Comparison of ENCODE assay signal across 35 cellular contexts in genomic region chr12:50380761-50381325, GRCh38. TPM values are rescaled to one million over a fixed set of nuclear protein-coding genes. Genes with fewer than 3 reads are reported as not detected.
"Had no signal": no experiment of that assay in that cellular context is flagged by ENCODE, and none has a peak within 500 bp of the region (broad histone marks: within the 10 kb centered on the region; RNA-seq: fewer than 3 reads in every experiment).

No MANE protein-coding gene starts in this region.

- H3K4me1 ChIP-seq: esophagus muscularis mucosa, gastrocnemius medialis had no signal

- H3K4me3 ChIP-seq: coronary artery, dorsolateral prefrontal cortex, esophagus muscularis mucosa, gastrocnemius medialis had no signal

- H3K4me1 Mint-ChIP-seq: activated CD4-positive, alpha-beta memory T cell treated with anti-CD3 and anti-CD28 coated beads, Interleukin-2, amount 10 ng/mL, durations not matched to agents 7 days and 5 days; activated CD4-positive, alpha-beta T cell treated with anti-CD3 and anti-CD28 coated beads, Interleukin-2, amount 10 ng/mL, durations not matched to agents 7 days and 5 days; activated naive CD4-positive, alpha-beta T cell treated with anti-CD3 and anti-CD28 coated beads, Interleukin-2, amount 10 ng/mL, durations not matched to agents 7 days and 5 days; activated naive CD8-positive, alpha-beta T cell treated with anti-CD3 and anti-CD28 coated beads, Interleukin-2, amount 10 ng/mL, durations not matched to agents 7 days and 5 days; central memory CD8-positive, alpha-beta T cell; endodermal cell; WTC11 had no signal

- H3K27me3 Mint-ChIP-seq: activated CD4-positive, alpha-beta memory T cell treated with anti-CD3 and anti-CD28 coated beads, Interleukin-2, amount 10 ng/mL, durations not matched to agents 7 days and 5 days; activated CD4-positive, alpha-beta T cell treated with anti-CD3 and anti-CD28 coated beads, Interleukin-2, amount 10 ng/mL, durations not matched to agents 7 days and 5 days; activated naive CD8-positive, alpha-beta T cell treated with anti-CD3 and anti-CD28 coated beads, Interleukin-2, amount 10 ng/mL, durations not matched to agents 7 days and 5 days; activated T-cell treated with anti-CD3 and anti-CD28 coated beads, Interleukin-2, amount 50 U/mL, for 24 hours; central memory CD8-positive, alpha-beta T cell; dendritic cell treated with granulocyte-macrophage colony-stimulating factor and Interleukin-4, amounts not matched to agents 40 ng/mL and 50 ng/mL, for 4 days had no signal

- H3K27ac Mint-ChIP-seq: activated CD4-positive, alpha-beta memory T cell treated with anti-CD3 and anti-CD28 coated beads, Interleukin-2, amount 10 ng/mL, durations not matched to agents 7 days and 5 days; activated CD4-positive, alpha-beta T cell treated with anti-CD3 and anti-CD28 coated beads, Interleukin-2, amount 10 ng/mL, durations not matched to agents 7 days and 5 days; activated naive CD4-positive, alpha-beta T cell treated with anti-CD3 and anti-CD28 coated beads, Interleukin-2, amount 10 ng/mL, durations not matched to agents 7 days and 5 days; activated naive CD4-positive, alpha-beta T cell treated with anti-CD3 and anti-CD28 coated beads, Interleukin-2, amount 50 U/mL, for 72 hours; activated naive CD8-positive, alpha-beta T cell treated with anti-CD3 and anti-CD28 coated beads, Interleukin-2, amount 10 ng/mL, durations not matched to agents 7 days and 5 days; activated T-cell treated with anti-CD3 and anti-CD28 coated beads, Interleukin-2, amount 50 U/mL, for 24 hours; activated T-cell treated with anti-CD3 and anti-CD28 coated beads, Interleukin-2, amount 50 U/mL, for 72 hours; dendritic cell treated with granulocyte-macrophage colony-stimulating factor and Interleukin-4, amounts not matched to agents 40 ng/mL and 50 ng/mL, for 4 days; endodermal cell; WTC11 had no signal

- H3K27me3 ChIP-seq: brain microvascular endothelial cell, dorsolateral prefrontal cortex, esophagus muscularis mucosa, foreskin keratinocyte, gastrocnemius medialis had no signal

- H3K36me3 Mint-ChIP-seq: activated naive CD4-positive, alpha-beta T cell treated with anti-CD3 and anti-CD28 coated beads, Interleukin-2, amount 10 ng/mL, durations not matched to agents 7 days and 5 days; activated naive CD4-positive, alpha-beta T cell treated with anti-CD3 and anti-CD28 coated beads, Interleukin-2, amount 50 U/mL, for 72 hours; activated naive CD8-positive, alpha-beta T cell treated with anti-CD3 and anti-CD28 coated beads, Interleukin-2, amount 10 ng/mL, durations not matched to agents 7 days and 5 days; WTC11 had no signal

- ATAC-seq: activated naive CD4-positive, alpha-beta T cell treated with anti-CD3 and anti-CD28 coated beads, Interleukin-2, amount 50 U/mL, for 72 hours; activated T-cell treated with anti-CD3 and anti-CD28 coated beads, Interleukin-2, amount 50 U/mL, for 72 hours; foreskin keratinocyte; gastrocnemius medialis; WTC11 had no signal

- H3K9me3 Mint-ChIP-seq: activated CD4-positive, alpha-beta memory T cell treated with anti-CD3 and anti-CD28 coated beads, Interleukin-2, amount 10 ng/mL, durations not matched to agents 7 days and 5 days; activated CD4-positive, alpha-beta T cell treated with anti-CD3 and anti-CD28 coated beads, Interleukin-2, amount 10 ng/mL, durations not matched to agents 7 days and 5 days; activated naive CD4-positive, alpha-beta T cell treated with anti-CD3 and anti-CD28 coated beads, Interleukin-2, amount 10 ng/mL, durations not matched to agents 7 days and 5 days; activated naive CD4-positive, alpha-beta T cell treated with anti-CD3 and anti-CD28 coated beads, Interleukin-2, amount 50 U/mL, for 72 hours; activated naive CD8-positive, alpha-beta T cell treated with anti-CD3 and anti-CD28 coated beads, Interleukin-2, amount 10 ng/mL, durations not matched to agents 7 days and 5 days; activated T-cell treated with anti-CD3 and anti-CD28 coated beads, Interleukin-2, amount 50 U/mL, for 24 hours; activated T-cell treated with anti-CD3 and anti-CD28 coated beads, Interleukin-2, amount 50 U/mL, for 72 hours; central memory CD8-positive, alpha-beta T cell; dendritic cell treated with granulocyte-macrophage colony-stimulating factor and Interleukin-4, amounts not matched to agents 40 ng/mL and 50 ng/mL, for 4 days; endodermal cell; WTC11 had no signal

- H3K4me3 Mint-ChIP-seq: activated CD4-positive, alpha-beta memory T cell treated with anti-CD3 and anti-CD28 coated beads, Interleukin-2, amount 10 ng/mL, durations not matched to agents 7 days and 5 days; activated CD4-positive, alpha-beta T cell treated with anti-CD3 and anti-CD28 coated beads, Interleukin-2, amount 10 ng/mL, durations not matched to agents 7 days and 5 days; activated naive CD4-positive, alpha-beta T cell treated with anti-CD3 and anti-CD28 coated beads, Interleukin-2, amount 10 ng/mL, durations not matched to agents 7 days and 5 days; activated naive CD8-positive, alpha-beta T cell treated with anti-CD3 and anti-CD28 coated beads, Interleukin-2, amount 10 ng/mL, durations not matched to agents 7 days and 5 days; activated T-cell treated with anti-CD3 and anti-CD28 coated beads, Interleukin-2, amount 50 U/mL, for 24 hours; activated T-cell treated with anti-CD3 and anti-CD28 coated beads, Interleukin-2, amount 50 U/mL, for 72 hours; central memory CD8-positive, alpha-beta T cell; dendritic cell treated with granulocyte-macrophage colony-stimulating factor and Interleukin-4, amounts not matched to agents 40 ng/mL and 50 ng/mL, for 4 days; endodermal cell; WTC11 had no signal

- H3K9me3 ChIP-seq: esophagus muscularis mucosa, gastrocnemius medialis had no signal

- H3K36me3 ChIP-seq: brain microvascular endothelial cell, esophagus muscularis mucosa, gastrocnemius medialis had no signal

- DNase-seq: activated CD4-positive, alpha-beta memory T cell treated with anti-CD3 and anti-CD28 coated beads, Interleukin-2, amount 10 ng/mL, durations not matched to agents 7 days and 5 days; activated CD4-positive, alpha-beta T cell treated with anti-CD3 and anti-CD28 coated beads for 1 hour; activated CD4-positive, alpha-beta T cell treated with anti-CD3 and anti-CD28 coated beads for 4 hours; activated CD4-positive, alpha-beta T cell treated with anti-CD3 and anti-CD28 coated beads, Interleukin-2, amount 10 ng/mL, durations not matched to agents 7 days and 5 days; activated CD4-positive, alpha-beta T cell treated with anti-CD3 and anti-CD28 coated beads, Interleukin-2, amount 50 U/mL, for 4 hours; activated CD8-positive, alpha-beta memory T cell treated with anti-CD3 and anti-CD28 coated beads, Interleukin-2, amount 50 U/mL, for 48 hours; activated gamma-delta T cell; activated naive CD4-positive, alpha-beta T cell; activated naive CD4-positive, alpha-beta T cell treated with anti-CD3 and anti-CD28 coated beads, Interleukin-2, amount 10 ng/mL, durations not matched to agents 7 days and 5 days; activated naive CD8-positive, alpha-beta T cell treated with anti-CD3 and anti-CD28 coated beads, Interleukin-2, amount 10 ng/mL, durations not matched to agents 7 days and 5 days; activated T-cell treated with anti-CD3 and anti-CD28 coated beads for 4 hours; activated T-cell treated with anti-CD3 and anti-CD28 coated beads, Interleukin-2, amount 50 U/mL, for 24 hours; activated T-cell treated with anti-CD3 and anti-CD28 coated beads, Interleukin-2, amount 50 U/mL, for 72 hours; brain microvascular endothelial cell; dorsolateral prefrontal cortex; effector memory CD4-positive, alpha-beta T cell; endodermal cell; foreskin keratinocyte; gastrocnemius medialis; glutamatergic neuron; T1000 had no signal

- H3K27ac ChIP-seq: brain microvascular endothelial cell, coronary artery, dorsolateral prefrontal cortex, esophagus muscularis mucosa, foreskin keratinocyte, gastrocnemius medialis, VCaP had no signal

RNA-seq across cellular contexts. Expression of gene FAM186A, which starts 15.6 kb away (rescaled TPM):
- total RNA-seq: activated CD4-positive, alpha-beta memory T cell treated with anti-CD3 and anti-CD28 coated beads, Interleukin-2, amount 10 ng/mL, durations not matched to agents 7 days and 5 days; activated CD4-positive, alpha-beta T cell treated with anti-CD3 and anti-CD28 coated beads, Interleukin-2, amount 10 ng/mL, durations not matched to agents 7 days and 5 days; activated naive CD8-positive, alpha-beta T cell treated with anti-CD3 and anti-CD28 coated beads, Interleukin-2, amount 10 ng/mL, durations not matched to agents 7 days and 5 days; activated T-cell treated with anti-CD3 and anti-CD28 coated beads, Interleukin-2, amount 50 U/mL, for 72 hours; astrocyte; bronchial epithelial cell; cardiac septum; cerebellum; dorsolateral prefrontal cortex; endodermal cell; epithelial cell of proximal tubule; esophagus muscularis mucosa; foreskin keratinocyte; gastrocnemius medialis; T-helper 1 cell treated with Interleukin-12 subunit alpha and Interleukin-12 subunit beta and Interleukin-4 antibody, amounts not matched to agents 30 ng/mL and 1 ng/mL, for 36 hours; T-helper 2 cell treated with Interferon-gamma antibody and Interleukin-4, amounts not matched to agents 100 ng/mL and 5 ng/mL, for 36 hours; WTC11 had no signal
- polyA plus RNA-seq: foreskin keratinocyte had no signal
